8 cellular contexts compared by ENCODE assay signal in genomic region chr10:11494923-11495322, GRCh38.
DNase-seq lines count a peak whose midpoint lies in the region; ATAC-seq and TF ChIP-seq lines count a peak whose summit lies in the region.
"Not testable (repeated sequence)": the region's sequence is repeated elsewhere in the genome, so short reads cannot be mapped to it uniquely, and the experiment has no call there.

No MANE protein-coding gene starts in this region.

- H4K20me1 ChIP-seq in IMR-90 (ENCODE audit: insufficient read depth, low read length), result not testable (repeated sequence)

- dilution Hi-C loops in IMR-90 (cut with HindIII; ENCODE audit: low sequenced_read_pairs, unreplicated experiment), result not testable (repeated sequence)

- H4K5ac ChIP-seq in IMR-90 (ENCODE audit: low read depth, low read length), result not testable (repeated sequence)

- H4K8ac ChIP-seq in IMR-90 (ENCODE audit: low read depth in 2 of 2, low read length in 2 of 2), result not testable (repeated sequence)

- H3K9ac ChIP-seq in IMR-90 (ENCODE audit: low read depth, low read length), result not testable (repeated sequence)

- not testable (repeated sequence) for H2AK5ac ChIP-seq in IMR-90 (ENCODE audit: low read depth, low read length)

- not testable (repeated sequence) for H3K18ac ChIP-seq in IMR-90 (ENCODE audit: low read depth, low read length)

- H2BK15ac ChIP-seq in IMR-90 (ENCODE audit: low read depth, low read length), result not testable (repeated sequence)

- DNase-seq in BE2C, result peak; percentile 37
- not testable (repeated sequence) for DNase-seq in IMR-90; fibroblast of villous mesenchyme (ENCODE audit: low read depth); kidney epithelial cell (ENCODE audit: low read depth); retinal pigment epithelial cell (ENCODE audit: low read depth)
- peak; percentile 33 for DNase-seq in activated CD4-positive, alpha-beta T cell treated with anti-CD3 and anti-CD28 coated beads for 36 hours
- DNase-seq in choroid plexus epithelial cell (ENCODE audit: low read depth), result peak; percentile 28
- peak; percentile 63 to 81 for DNase-seq in aorta

- H3K4me2 ChIP-seq in IMR-90 (ENCODE audit: low read depth, low read length), result not testable (repeated sequence)

- H3K4ac ChIP-seq in IMR-90 (ENCODE audit: low read depth, low read length), result not testable (repeated sequence)

- not testable (repeated sequence) for H3K79me1 ChIP-seq in IMR-90 (ENCODE audit: low read depth in 1 of 2, low read length in 2 of 2)

- H3K4me1 ChIP-seq in BE2C; IMR-90 (ENCODE audit: control insufficient read depth, insufficient read depth, low read length); aorta (ENCODE audit: control insufficient read depth in 1 of 2, insufficient read depth in 2 of 2, low read length in 2 of 2): not testable (repeated sequence)

- H3K4me1 Mint-ChIP-seq in activated CD4-positive, alpha-beta T cell treated with anti-CD3 and anti-CD28 coated beads for 36 hours, result not testable (repeated sequence)

- POLR2A ChIA-PET in IMR-90 (lab: Charles Lee; ENCODE audit: unreplicated experiment); activated CD4-positive, alpha-beta T cell treated with anti-CD3 and anti-CD28 coated beads for 36 hours (lab: Charles Lee): not testable (repeated sequence)

- CTCF ChIA-PET in IMR-90 (lab: Yijun Ruan, JAX), result interaction anchor here (1.2 to 1.8 kb wide), 2 partner anchors 8 to 9 kb away, joined by 3 to 5 read pairs; no protein-coding TSS in a partner anchor
- CTCF ChIA-PET in activated CD4-positive, alpha-beta T cell treated with anti-CD3 and anti-CD28 coated beads for 36 hours (lab: Charles Lee), result interaction anchor here (1.9 kb wide), 1 partner anchor 15 kb away, joined by 5 read pairs; no protein-coding TSS in a partner anchor

- H3K27ac ChIP-seq in IMR-90 (ENCODE audit: insufficient read depth, low read length); aorta (ENCODE audit: low read depth in 1 of 2, low read length in 2 of 2): not testable (repeated sequence)

- not testable (repeated sequence) for H4K91ac ChIP-seq in IMR-90 (ENCODE audit: insufficient read depth, low read depth, low read length)

- not testable (repeated sequence) for H2BK120ac ChIP-seq in IMR-90 (ENCODE audit: low read depth, low read length)

- H3K4me3 ChIP-seq in BE2C (ENCODE audit: low read depth, low read length); IMR-90 (ENCODE audit: insufficient read depth, low read depth, low read length); choroid plexus epithelial cell (ENCODE audit: low read depth, low read length); fibroblast of villous mesenchyme (ENCODE audit: low read depth, low read length); kidney epithelial cell (ENCODE audit: low read depth, low read length); retinal pigment epithelial cell (ENCODE audit: low read length); aorta (ENCODE audit: low read length in 2 of 2): not testable (repeated sequence)

- H3K23ac ChIP-seq in IMR-90 (ENCODE audit: low read depth, low read length), result not testable (repeated sequence)

- H3K27me3 Mint-ChIP-seq in activated CD4-positive, alpha-beta T cell treated with anti-CD3 and anti-CD28 coated beads for 36 hours, result not testable (repeated sequence)

- not testable (repeated sequence) for ATAC-seq in IMR-90 (ENCODE audit: low read depth); activated CD4-positive, alpha-beta T cell treated with anti-CD3 and anti-CD28 coated beads for 36 hours; aorta (ENCODE audit: low FRiP score)

- H3K14ac ChIP-seq in IMR-90 (replicated peaks; ENCODE audit: low read depth, low read length), result not testable (repeated sequence)

- TF ChIP-seq RAD21 in IMR-90 (IDR thresholded peaks at IDR 0.05; ENCODE audit: low read length), result not testable (repeated sequence)

- H2BK20ac ChIP-seq in IMR-90 (ENCODE audit: low read depth, low read length), result not testable (repeated sequence)

- peak; percentile 10; the same call in 1 of the 2 replicates for TF ChIP-seq CTCF in BE2C (IDR thresholded peaks at IDR 0.05; ENCODE audit: low read depth, low read length)
- TF ChIP-seq CTCF in IMR-90 (conservative IDR thresholded peaks at IDR 0.05; ENCODE audit: low read depth, low read length), result peak; percentile 22; the same call in 1 of the 2 replicates
- TF ChIP-seq CTCF in choroid plexus epithelial cell (conservative IDR thresholded peaks at IDR 0.05; ENCODE audit: low read depth, low read length), result peak; percentile 49
- peak; percentile 49 for TF ChIP-seq CTCF in fibroblast of villous mesenchyme (IDR thresholded peaks at IDR 0.05; ENCODE audit: insufficient read depth, low read depth, low read length)
- peak; percentile 31 for TF ChIP-seq CTCF in kidney epithelial cell (IDR thresholded peaks at IDR 0.05; ENCODE audit: insufficient read depth, low read length, poor library complexity, severe bottlenecking)
- TF ChIP-seq CTCF in retinal pigment epithelial cell (conservative IDR thresholded peaks at IDR 0.05; ENCODE audit: low read depth, low read length), result peak; percentile 35

- H3K27ac Mint-ChIP-seq in activated CD4-positive, alpha-beta T cell treated with anti-CD3 and anti-CD28 coated beads for 36 hours, result not testable (repeated sequence)

- H3K9me3 Mint-ChIP-seq in activated CD4-positive, alpha-beta T cell treated with anti-CD3 and anti-CD28 coated beads for 36 hours (ENCODE audit: low read depth), result not testable (repeated sequence)

- not testable (repeated sequence) for H3K27me3 ChIP-seq in BE2C; IMR-90 (ENCODE audit: control insufficient read depth, insufficient read depth, low read length); kidney epithelial cell (ENCODE audit: control insufficient read depth, insufficient read depth, low read length); aorta (ENCODE audit: control insufficient read depth in 1 of 2, insufficient read depth in 2 of 2, low read length in 1 of 2)

- H3K56ac ChIP-seq in IMR-90 (ENCODE audit: extremely low read depth, insufficient read depth, low read length), result not testable (repeated sequence)

- not testable (repeated sequence) for H3K9me1 ChIP-seq in IMR-90 (ENCODE audit: insufficient read depth, low read length)

- not testable (repeated sequence) for BruUV-seq in IMR-90 (replicated peaks; lab: Mats Ljungman, UMichigan)

- not testable (repeated sequence) for H3K9me3 ChIP-seq in BE2C; IMR-90 (ENCODE audit: control insufficient read depth, insufficient read depth, low read length); aorta (ENCODE audit: control insufficient read depth, low read length)

- H3K36me3 Mint-ChIP-seq in activated CD4-positive, alpha-beta T cell treated with anti-CD3 and anti-CD28 coated beads for 36 hours (ENCODE audit: low read depth), result not testable (repeated sequence)

- WGBS in IMR-90 (ENCODE audit: extremely low coverage in 2 of 2, insufficient read length in 1 of 2), 2 experiments, result no CpG with 5 or more reads among the region's 13 CpGs
- WGBS in aorta, 2 donors, result 32 to 40% methylated on average over 12 of the region's 13 CpGs

- TF ChIP-seq POLR2A in IMR-90 (IDR thresholded peaks at IDR 0.05; ENCODE audit: low read depth, low read length), result not testable (repeated sequence)

- H2AK9ac ChIP-seq in IMR-90 (replicated peaks; ENCODE audit: low read depth, low read length, poor library complexity), result not testable (repeated sequence)

- H2AFZ ChIP-seq in IMR-90 (replicated peaks; ENCODE audit: low read length, poor library complexity), result not testable (repeated sequence)

- intact Hi-C loops in IMR-90 (cut with micrococcal nuclease), result loop anchor here (5.0 kb wide), 1 partner anchor 73 kb away; no protein-coding TSS in a partner anchor
- intact Hi-C loops in activated CD4-positive, alpha-beta T cell treated with anti-CD3 and anti-CD28 coated beads for 36 hours (cut with DNase I, micrococcal nuclease); aorta (cut with DNase I): not testable (repeated sequence)

- not testable (repeated sequence) for H2BK5ac ChIP-seq in IMR-90 (ENCODE audit: low read depth, low read length, poor library complexity, severe bottlenecking)

- not testable (repeated sequence) for H3K36me3 ChIP-seq in BE2C; kidney epithelial cell (ENCODE audit: control insufficient read depth, insufficient read depth, low read length); aorta (ENCODE audit: control insufficient read depth in 1 of 2, insufficient read depth in 2 of 2, low read length in 1 of 2)
- H3K36me3 ChIP-seq in IMR-90 (ENCODE audit: control insufficient read depth, insufficient read depth, low read length), result peaks cover 14% of the 10 kb centered on the region

- in situ Hi-C loops in IMR-90 (cut with MboI; ENCODE audit: low sequenced_read_pairs), result not testable (repeated sequence)

- H3K4me3 Mint-ChIP-seq in activated CD4-positive, alpha-beta T cell treated with anti-CD3 and anti-CD28 coated beads for 36 hours, result not testable (repeated sequence)

TF ChIP-seq in IMR-90, 13 proteins besides CTCF, POLR2A, EP300 and RAD21:
- peak; percentile 12; the same call in 1 of the 2 replicates for TF ChIP-seq SMC3 (IDR thresholded peaks at IDR 0.05; ENCODE audit: low read depth, low read length)
